ENCODE assay signal across 8 cellular contexts in the genomic region with DNA sequence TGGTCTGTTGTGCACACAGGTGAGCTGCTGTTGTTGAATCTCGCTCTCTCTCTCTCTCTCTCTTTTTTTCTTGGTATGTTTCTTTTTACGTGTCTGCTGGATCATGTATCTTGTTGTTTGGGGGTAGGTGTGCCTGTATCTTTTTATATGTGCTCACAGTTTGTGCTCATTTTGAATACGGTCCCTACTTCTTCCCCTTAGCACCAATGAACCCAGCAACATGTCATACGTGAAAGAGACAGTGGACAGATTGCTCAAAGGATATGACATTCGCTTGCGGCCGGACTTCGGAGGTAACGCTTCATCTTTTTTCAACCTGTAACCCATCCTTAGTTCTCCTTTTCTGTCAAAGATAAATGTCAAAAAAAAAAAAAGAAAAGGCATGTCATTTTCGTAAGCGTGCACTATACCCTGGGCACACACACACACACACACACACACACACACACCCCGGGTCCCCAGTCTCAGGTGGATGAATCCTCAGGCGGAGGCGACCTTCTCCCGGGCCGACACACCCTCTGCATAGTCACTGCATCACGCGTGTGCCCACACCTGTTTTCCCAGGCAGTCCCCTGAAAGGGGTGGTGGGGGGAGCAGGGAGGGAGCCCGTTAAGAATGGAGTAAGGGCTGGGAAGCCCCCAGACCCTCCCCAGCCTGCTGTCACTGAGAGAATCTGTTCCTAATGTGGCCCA. TPM values are rescaled to one million over a fixed set of nuclear protein-coding genes. Genes with fewer than 3 reads are reported as not detected.
DNase-seq lines count a peak whose midpoint lies in the region; ATAC-seq and TF ChIP-seq lines count a peak whose summit lies in the region.

No MANE protein-coding gene starts in this region.

- ATAC-seq in GM21390 (IDR thresholded peaks at IDR 0.05; ENCODE audit: unreplicated experiment), result peak; percentile 30

- H3K27me3 ChIP-seq in WERI-Rb-1 (ENCODE audit: insufficient read depth, low read depth, severe bottlenecking) (no peaks in the 10 kb centered on the region), parathyroid adenoma (ENCODE audit: control insufficient read depth, insufficient read depth, low read length) (no peaks in the 10 kb centered on the region)

- DNase-seq in WERI-Rb-1 (peak; percentile 19), foreskin melanocyte (peak; percentile 8), HPDE6-E6E7 (ENCODE audit: extremely low spot score) (no peak), posterior vena cava (ENCODE audit: low spot score) (no peak)
- no peak for DNase-seq in activated CD4-positive, CD25-positive, alpha-beta regulatory T cell treated with anti-CD3 and anti-CD28 coated beads, Interleukin-2, amount 50 U/mL, for 72 hours

- H3K27ac ChIP-seq in 22Rv1, result peak overlapping the region; percentile 19; the same call in 1 of the 2 replicates
- no peak overlapping the region for H3K27ac ChIP-seq in WERI-Rb-1
- no peak overlapping the region for H3K27ac ChIP-seq in parathyroid adenoma

- H2AFZ ChIP-seq in parathyroid adenoma, result no peak overlapping the region

- no peaks in the 10 kb centered on the region for H3K4me1 ChIP-seq in parathyroid adenoma

- TF ChIP-seq CTCF in 22Rv1 (IDR thresholded peaks at IDR 0.05) (no peak), WERI-Rb-1 (IDR thresholded peaks at IDR 0.05; ENCODE audit: low read depth, low read length) (no peak), parathyroid adenoma (IDR thresholded peaks at IDR 0.05) (no peak)

- no peaks in the 10 kb centered on the region for H3K36me3 ChIP-seq in WERI-Rb-1
- H3K36me3 ChIP-seq in parathyroid adenoma (ENCODE audit: control insufficient read depth, insufficient read depth, low read length), result peaks cover 2% of the 10 kb centered on the region

- no peaks in the 10 kb centered on the region for H3K79me2 ChIP-seq in parathyroid adenoma

- H3K4me2 ChIP-seq in parathyroid adenoma (ENCODE audit: low read length), result peak overlapping the region; percentile 97

- intact Hi-C loops in posterior vena cava (cut with DNase I), result no loop called here

- H3K9me3 ChIP-seq in WERI-Rb-1 (ENCODE audit: severe bottlenecking), result no peaks in the 10 kb centered on the region
- no peaks in the 10 kb centered on the region for H3K9me3 ChIP-seq in parathyroid adenoma (ENCODE audit: control insufficient read depth, low read length)

- peak overlapping the region; percentile 72 for H3K4me3 ChIP-seq in WERI-Rb-1 (ENCODE audit: low read depth, low read length)
- peak overlapping the region; percentile 74 for H3K4me3 ChIP-seq in parathyroid adenoma (ENCODE audit: low read depth, low read length)

- H3K9ac ChIP-seq in parathyroid adenoma, result no peak overlapping the region

RNA-seq across cellular contexts. Expression of gene GABRB1, which starts 0.5 kb away (rescaled TPM):
- not detected for total RNA-seq in posterior vena cava

RNA-seq across cellular contexts. Expression of gene GABRA4, which starts 38.5 kb away (rescaled TPM):
- total RNA-seq in posterior vena cava, result not detected

Comparison
In these comparisons a context has a peak if more than half of its experiments do, and no peak if none do; other contexts are left out.
1. DNase-seq: peak in WERI-Rb-1 (single experiment) and foreskin melanocyte (single experiment); none in activated CD4-positive, CD25-positive, alpha-beta regulatory T cell treated with anti-CD3 and anti-CD28 coated beads, Interleukin-2, amount 50 U/mL, for 72 hours (single experiment), HPDE6-E6E7 (single experiment) and posterior vena cava (single experiment).